In the genomic region with DNA sequence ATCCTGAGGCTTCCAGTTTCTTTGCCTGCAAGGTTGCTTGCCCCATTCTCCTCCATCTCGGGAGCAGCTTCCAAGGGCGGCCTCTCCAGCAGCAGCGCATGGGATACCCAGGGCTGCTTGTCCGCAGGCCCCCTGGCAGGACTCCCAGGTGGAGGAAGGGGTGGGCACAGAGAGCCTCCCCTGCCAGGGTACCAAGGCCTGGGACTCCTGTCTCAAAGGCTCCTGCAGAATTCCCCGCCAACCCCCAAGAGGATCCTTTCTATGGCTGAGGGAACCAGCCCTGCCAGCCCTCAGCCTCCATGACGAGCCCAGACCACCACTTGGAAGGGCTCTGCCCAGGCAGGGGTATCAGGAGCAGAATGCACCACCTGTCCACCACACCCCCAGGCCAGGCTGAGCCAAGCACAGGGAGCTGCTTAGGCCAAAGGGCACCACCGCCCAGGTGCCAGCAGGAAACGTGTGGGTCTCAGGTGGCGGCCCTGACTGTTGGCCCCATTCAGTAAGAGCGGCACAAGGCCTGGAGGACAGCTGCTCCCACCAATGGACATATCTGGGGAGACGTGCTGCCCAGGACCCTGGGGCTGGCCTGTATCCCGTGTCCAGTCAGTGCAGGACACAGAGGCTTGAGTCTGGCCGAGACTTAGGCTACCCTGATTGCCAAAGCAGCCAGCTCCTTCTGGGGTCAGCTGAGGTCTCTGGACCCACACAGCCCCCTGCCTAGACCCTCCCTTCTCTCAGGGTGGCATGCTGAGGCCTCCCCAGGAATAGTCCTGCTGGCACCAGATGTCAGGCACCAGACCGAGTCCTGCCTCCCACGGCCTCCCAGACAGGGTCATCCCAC, we compare ENCODE assay signal across 1 cellular context.
TF ChIP-seq lines count a peak whose summit lies in the region.

No MANE protein-coding gene starts in this region.

TF ChIP-seq in H1, 55 proteins besides CTCF, POLR2A, EP300 and RAD21:
- TF ChIP-seq POLR2AphosphoS5 (IDR thresholded peaks at IDR 0.05; ENCODE audit: low read depth, low read length) (no peak), SRF (IDR thresholded peaks at IDR 0.05; ENCODE audit: low read depth, low read length) (no peak), CTBP2 (IDR thresholded peaks at IDR 0.05; ENCODE audit: borderline replicate concordance, insufficient read depth, insufficient read length, low read length) (no peak), USF2 (IDR thresholded peaks at IDR 0.05; ENCODE audit: low read length) (no peak), TBP (IDR thresholded peaks at IDR 0.05; ENCODE audit: low read depth, low read length) (no peak), KDM5A (IDR thresholded peaks at IDR 0.05; ENCODE audit: low read length) (no peak), CHD1 (IDR thresholded peaks at IDR 0.05; ENCODE audit: low read depth, low read length) (no peak), POU5F1 (IDR thresholded peaks at IDR 0.05; ENCODE audit: low read depth, low read length) (no peak)
